In genomic region chr13:79407349-79407979, GRCh38 we compare ENCODE assay signal across 1 cellular context.
TF ChIP-seq lines count a peak whose summit lies in the region.

No MANE protein-coding gene starts in this region.

TF ChIP-seq in K562, 482 proteins besides CTCF, POLR2A, EP300 and RAD21 (continued from another document):
- TF ChIP-seq MLLT1 (IDR thresholded peaks at IDR 0.05), result peak in 1 of 2 experiments; percentile 90; a peak in 2 of 4 replicates
- TF ChIP-seq NFXL1 (CRISPR knock-in tag; IDR thresholded peaks at IDR 0.05), result no peak
- peak; percentile 73 for TF ChIP-seq CEBPB (tag; IDR thresholded peaks at IDR 0.05)
- TF ChIP-seq ZNF592 (IDR thresholded peaks at IDR 0.05), result 0 out of 2 replicates have a peak, but pooled peaks have one; percentile 31
TF ChIP-seq in K562: peak in this region for 5.
